ENCODE assay signal across 8 cellular contexts in genomic region chr10:14588938-14589294, GRCh38.
A peak's percentile ranks its signal among the peaks of the same experiment; 100 is the strongest.
DNase-seq lines count a peak whose midpoint lies in the region; ATAC-seq and TF ChIP-seq lines count a peak whose summit lies in the region.
"Not testable (repeated sequence)": the region's sequence is repeated elsewhere in the genome, so short reads cannot be mapped to it uniquely, and the experiment has no call there.

No MANE protein-coding gene starts in this region.

- not testable (repeated sequence) for H3K4me3 Mint-ChIP-seq in CD14-positive monocyte, activated B cell treated with CpG ODN at 0.5 μM for 24 hours
- peak overlapping the region; percentile 32 for H3K4me3 Mint-ChIP-seq in activated T-helper 2 cell treated with anti-CD3 and anti-CD28 coated beads, Interferon-gamma antibody, Interleukin-2, Interleukin-4, amounts not matched to agents 10 μg/mL and 5 μg/mL and 100 μg/mL, durations not matched to agents 14 hours and 24 hours and 36 hours (ENCODE audit: low read depth)
- peak overlapping the region; percentile 72 for H3K4me3 Mint-ChIP-seq in central memory CD8-positive, alpha-beta T cell

- H3K14ac ChIP-seq in IMR-90 (replicated peaks; ENCODE audit: low read depth, low read length): 0 out of 2 replicates have a peak overlapping the region, but pooled peaks have one; percentile 93

- TF ChIP-seq POLR2A in IMR-90 (IDR thresholded peaks at IDR 0.05; ENCODE audit: low read depth, low read length); transverse colon (IDR thresholded peaks at IDR 0.05): not testable (repeated sequence)

- H3K27me3 Mint-ChIP-seq in CD14-positive monocyte (ENCODE audit: low read depth in 3 of 3); activated B cell treated with CpG ODN at 0.5 μM for 24 hours; activated T-helper 2 cell treated with anti-CD3 and anti-CD28 coated beads, Interferon-gamma antibody, Interleukin-2, Interleukin-4, amounts not matched to agents 10 μg/mL and 5 μg/mL and 100 μg/mL, durations not matched to agents 14 hours and 24 hours and 36 hours (ENCODE audit: low read depth); central memory CD8-positive, alpha-beta T cell: not testable (repeated sequence)

- peak; percentile 1; the same call in 1 of the 2 replicates for ATAC-seq in IMR-90 (ENCODE audit: low read depth)
- not testable (repeated sequence) for ATAC-seq in activated B cell treated with CpG ODN at 0.5 μM for 24 hours (ENCODE audit: low read depth); central memory CD8-positive, alpha-beta T cell (replicated peaks; ENCODE audit: extremely low read depth, poor library complexity, severe bottlenecking)

- H3K27ac ChIP-seq in IMR-90 (ENCODE audit: insufficient read depth, low read length): peak overlapping the region; percentile 99
- peak overlapping the region; percentile 74 to 92 for H3K27ac ChIP-seq in liver (ENCODE audit: low read depth in 1 of 2, low read length in 2 of 2)
- peak overlapping the region in 14 of 21 experiments; percentile 1 to 82 (median 65) for H3K27ac ChIP-seq in skin epidermis
- H3K27ac ChIP-seq in transverse colon: peak overlapping the region; percentile 61 to 70 (median 68)

- peaks cover 24 to 68% of the 10 kb centered on the region in 2 experiments for H3K79me1 ChIP-seq in IMR-90 (ENCODE audit: low read depth in 1 of 2, low read length in 2 of 2)

- BruUV-seq in IMR-90 (replicated peaks; lab: Mats Ljungman, UMichigan): not testable (repeated sequence)

- peaks cover 33% of the 10 kb centered on the region for H3K9me1 ChIP-seq in IMR-90 (ENCODE audit: insufficient read depth, low read length)

- peak overlapping the region; percentile 95; the same call in 1 of the 2 replicates for H3K56ac ChIP-seq in IMR-90 (ENCODE audit: extremely low read depth, insufficient read depth, low read length)

- H2AK5ac ChIP-seq in IMR-90 (ENCODE audit: low read depth, low read length): peak overlapping the region; percentile 98

- no CpG with 5 or more reads among the region's 6 CpGs for WGBS in IMR-90 (ENCODE audit: extremely low coverage in 2 of 2, insufficient read length in 1 of 2), 2 experiments
- WGBS in liver: 77% methylated on average over 6 of the region's 6 CpGs
- 59 to 66% methylated on average over 6 of the region's 6 CpGs for WGBS in transverse colon (ENCODE audit: low coverage in 1 of 2), 2 donors

- H3K4me3 ChIP-seq in IMR-90 (ENCODE audit: insufficient read depth, low read depth, low read length); liver (ENCODE audit: low read depth in 1 of 3, low read length in 3 of 3); skin epidermis; transverse colon: not testable (repeated sequence)

- H3K9me3 ChIP-seq in IMR-90 (ENCODE audit: control insufficient read depth, insufficient read depth, low read length); liver (ENCODE audit: control insufficient read depth in 4 of 4, low read length in 3 of 4); transverse colon: not testable (repeated sequence)

- H2AFZ ChIP-seq in IMR-90 (replicated peaks; ENCODE audit: low read length, poor library complexity): not testable (repeated sequence)

- peak overlapping the region; percentile 94 for H4K8ac ChIP-seq in IMR-90 (ENCODE audit: low read depth in 2 of 2, low read length in 2 of 2)

- intact Hi-C loops in CD14-positive monocyte (cut with micrococcal nuclease); transverse colon (cut with DNase I; ENCODE audit: low total_unique reads): not testable (repeated sequence)
- intact Hi-C loops in IMR-90 (cut with micrococcal nuclease) (loop anchor here (1.0 to 5.0 kb wide), 3 partner anchors 14 to 249 kb away; partner anchors contain the start of genes CDNF, HSPA14 and MSANTD7), activated B cell treated with CpG ODN at 0.5 μM for 24 hours (cut with micrococcal nuclease) (loop anchor here (1.0 to 5.0 kb wide), 2 partner anchors 13 to 233 kb away; no protein-coding TSS in a partner anchor)
- intact Hi-C loops in activated T-helper 2 cell treated with anti-CD3 and anti-CD28 coated beads, Interferon-gamma antibody, Interleukin-2, Interleukin-4, amounts not matched to agents 10 μg/mL and 5 μg/mL and 100 μg/mL, durations not matched to agents 14 hours and 24 hours and 36 hours (cut with micrococcal nuclease): loop anchor here (1.0 to 5.0 kb wide), 5 partner anchors 16 to 248 kb away; partner anchors contain the start of genes CDNF, HSPA14 and MSANTD7

- peaks cover 16% of the 10 kb centered on the region for H4K20me1 ChIP-seq in IMR-90 (ENCODE audit: insufficient read depth, low read length)

- POLR2A ChIA-PET in IMR-90 (lab: Charles Lee; ENCODE audit: unreplicated experiment): not testable (repeated sequence)
- POLR2A ChIA-PET in activated B cell treated with CpG ODN at 0.5 μM for 24 hours (lab: Charles Lee): interaction anchor here (0.6 to 2.6 kb wide), 7 partner anchors 9 to 290 kb away, joined by 3 to 8 read pairs (median 5); partner anchors contain the start of gene SUV39H2

- peak overlapping the region; percentile 93 for H4K5ac ChIP-seq in IMR-90 (ENCODE audit: low read depth, low read length)

- H3K9me3 Mint-ChIP-seq in CD14-positive monocyte; activated B cell treated with CpG ODN at 0.5 μM for 24 hours; activated T-helper 2 cell treated with anti-CD3 and anti-CD28 coated beads, Interferon-gamma antibody, Interleukin-2, Interleukin-4, amounts not matched to agents 10 μg/mL and 5 μg/mL and 100 μg/mL, durations not matched to agents 14 hours and 24 hours and 36 hours; central memory CD8-positive, alpha-beta T cell: not testable (repeated sequence)

- TF ChIP-seq EP300 in transverse colon (IDR thresholded peaks at IDR 0.05; ENCODE audit: low read depth): not testable (repeated sequence)

- CTCF ChIA-PET in IMR-90 (lab: Yijun Ruan, JAX): interaction anchor here (0.6 to 1.4 kb wide), 5 partner anchors 16 to 313 kb away, joined by 3 to 6 read pairs (median 5); no protein-coding TSS in a partner anchor
- CTCF ChIA-PET in activated B cell treated with CpG ODN at 0.5 μM for 24 hours (lab: Charles Lee): interaction anchor here (0.9 to 1.6 kb wide), 2 partner anchors 10 to 238 kb away, joined by 3 read pairs; no protein-coding TSS in a partner anchor

- in situ Hi-C loops in IMR-90 (cut with MboI; ENCODE audit: low sequenced_read_pairs); transverse colon (cut with MboI; ENCODE audit: low pct_ligation_motif_present in 1 of 4, low pct_unique_long_range_greater_than_20kb in 1 of 4, low sequenced_read_pairs in 3 of 4): not testable (repeated sequence)

- TF ChIP-seq RAD21 in IMR-90 (IDR thresholded peaks at IDR 0.05; ENCODE audit: low read length); liver (IDR thresholded peaks at IDR 0.05): not testable (repeated sequence)

- H3K4me1 ChIP-seq in IMR-90 (ENCODE audit: control insufficient read depth, insufficient read depth, low read length): peaks cover 29% of the 10 kb centered on the region
- H3K4me1 ChIP-seq in liver (ENCODE audit: control insufficient read depth in 4 of 4, insufficient read depth in 4 of 4, low read length in 3 of 4): peaks cover 17 to 55% (median 45%) of the 10 kb centered on the region in 4 donors
- H3K4me1 ChIP-seq in transverse colon: peaks cover 12 to 37% (median 19%) of the 10 kb centered on the region in 4 donors

- TF ChIP-seq CTCF in CD14-positive monocyte (IDR thresholded peaks at IDR 0.05); IMR-90 (conservative IDR thresholded peaks at IDR 0.05; ENCODE audit: low read depth, low read length); activated B cell treated with CpG ODN at 0.5 μM for 24 hours (IDR thresholded peaks at IDR 0.05); liver (IDR thresholded peaks at IDR 0.05; ENCODE audit: low read depth, low read length, missing input control); transverse colon (IDR thresholded peaks at IDR 0.05): not testable (repeated sequence)

- dilution Hi-C loops in IMR-90 (cut with HindIII; ENCODE audit: low sequenced_read_pairs, unreplicated experiment): not testable (repeated sequence)

- peak overlapping the region; percentile 81; the same call in 1 of the 2 replicates for H3K4me2 ChIP-seq in IMR-90 (ENCODE audit: low read depth, low read length)

- H3K9ac ChIP-seq in IMR-90 (ENCODE audit: low read depth, low read length): peak overlapping the region; percentile 76; the same call in 1 of the 2 replicates
- not testable (repeated sequence) for H3K9ac ChIP-seq in liver (ENCODE audit: low read depth in 1 of 2, low read length in 2 of 2)

- peak overlapping the region; percentile 99 for H2BK5ac ChIP-seq in IMR-90 (ENCODE audit: low read depth, low read length, poor library complexity, severe bottlenecking)

- H3K4ac ChIP-seq in IMR-90 (ENCODE audit: low read depth, low read length): peak overlapping the region; percentile 97

- peak overlapping the region; percentile 95 for H4K91ac ChIP-seq in IMR-90 (ENCODE audit: insufficient read depth, low read depth, low read length)

- H2BK20ac ChIP-seq in IMR-90 (ENCODE audit: low read depth, low read length): peak overlapping the region; percentile 98

- peaks cover 22% of the 10 kb centered on the region for H3K36me3 ChIP-seq in IMR-90 (ENCODE audit: control insufficient read depth, insufficient read depth, low read length)
- not testable (repeated sequence) for H3K36me3 ChIP-seq in liver (ENCODE audit: control insufficient read depth in 4 of 4, insufficient read depth in 3 of 4, low read depth in 1 of 4, low read length in 3 of 4); transverse colon

- H3K36me3 Mint-ChIP-seq in CD14-positive monocyte (peaks cover 37 to 54% of the 10 kb centered on the region in 2 donors), activated B cell treated with CpG ODN at 0.5 μM for 24 hours (ENCODE audit: low read depth) (peaks cover 81% of the 10 kb centered on the region)
- peaks cover 81% of the 10 kb centered on the region for H3K36me3 Mint-ChIP-seq in activated T-helper 2 cell treated with anti-CD3 and anti-CD28 coated beads, Interferon-gamma antibody, Interleukin-2, Interleukin-4, amounts not matched to agents 10 μg/mL and 5 μg/mL and 100 μg/mL, durations not matched to agents 14 hours and 24 hours and 36 hours (ENCODE audit: low read depth)
- H3K36me3 Mint-ChIP-seq in central memory CD8-positive, alpha-beta T cell (ENCODE audit: insufficient read depth): peaks cover 53% of the 10 kb centered on the region

- H3K4me1 Mint-ChIP-seq in CD14-positive monocyte (peaks cover 58% of the 10 kb centered on the region), activated B cell treated with CpG ODN at 0.5 μM for 24 hours (peaks cover 90% of the 10 kb centered on the region)
- peaks cover 75% of the 10 kb centered on the region for H3K4me1 Mint-ChIP-seq in activated T-helper 2 cell treated with anti-CD3 and anti-CD28 coated beads, Interferon-gamma antibody, Interleukin-2, Interleukin-4, amounts not matched to agents 10 μg/mL and 5 μg/mL and 100 μg/mL, durations not matched to agents 14 hours and 24 hours and 36 hours (ENCODE audit: low read depth)
- H3K4me1 Mint-ChIP-seq in central memory CD8-positive, alpha-beta T cell: peaks cover 87% of the 10 kb centered on the region

- H3K18ac ChIP-seq in IMR-90 (ENCODE audit: low read depth, low read length): peak overlapping the region; percentile 97

- H2BK120ac ChIP-seq in IMR-90 (ENCODE audit: low read depth, low read length): peak overlapping the region; percentile 99

- H3K23ac ChIP-seq in IMR-90 (ENCODE audit: low read depth, low read length): peak overlapping the region; percentile 98; the same call in 1 of the 2 replicates

- H3K27me3 ChIP-seq in IMR-90 (ENCODE audit: control insufficient read depth, insufficient read depth, low read length); liver (ENCODE audit: control insufficient read depth in 4 of 4, insufficient read depth in 4 of 4, low read length in 3 of 4); transverse colon: not testable (repeated sequence)

- peak overlapping the region; percentile 6 to 93 (median 86) for H3K27ac Mint-ChIP-seq in CD14-positive monocyte
- peak overlapping the region; percentile 89 for H3K27ac Mint-ChIP-seq in activated B cell treated with CpG ODN at 0.5 μM for 24 hours
- peak overlapping the region; percentile 90 for H3K27ac Mint-ChIP-seq in activated T-helper 2 cell treated with anti-CD3 and anti-CD28 coated beads, Interferon-gamma antibody, Interleukin-2, Interleukin-4, amounts not matched to agents 10 μg/mL and 5 μg/mL and 100 μg/mL, durations not matched to agents 14 hours and 24 hours and 36 hours
- H3K27ac Mint-ChIP-seq in central memory CD8-positive, alpha-beta T cell (ENCODE audit: low read depth): peak overlapping the region; percentile 99

- not testable (repeated sequence) for DNase-seq in CD14-positive monocyte (ENCODE audit: low spot score); IMR-90; activated B cell treated with CpG ODN at 0.5 μM for 24 hours; activated T-helper 2 cell treated with anti-CD3 and anti-CD28 coated beads, Interferon-gamma antibody, Interleukin-2, Interleukin-4, amounts not matched to agents 10 μg/mL and 5 μg/mL and 100 μg/mL, durations not matched to agents 14 hours and 24 hours and 36 hours (ENCODE audit: low spot score); central memory CD8-positive, alpha-beta T cell (ENCODE audit: low spot score in 2 of 2); transverse colon

- not testable (repeated sequence) for H2AK9ac ChIP-seq in IMR-90 (replicated peaks; ENCODE audit: low read depth, low read length, poor library complexity)

- H2BK15ac ChIP-seq in IMR-90 (ENCODE audit: low read depth, low read length): peak overlapping the region; percentile 97; the same call in 1 of the 3 replicates
